Comparison of ENCODE assay signal across 9 cellular contexts in the genomic region with DNA sequence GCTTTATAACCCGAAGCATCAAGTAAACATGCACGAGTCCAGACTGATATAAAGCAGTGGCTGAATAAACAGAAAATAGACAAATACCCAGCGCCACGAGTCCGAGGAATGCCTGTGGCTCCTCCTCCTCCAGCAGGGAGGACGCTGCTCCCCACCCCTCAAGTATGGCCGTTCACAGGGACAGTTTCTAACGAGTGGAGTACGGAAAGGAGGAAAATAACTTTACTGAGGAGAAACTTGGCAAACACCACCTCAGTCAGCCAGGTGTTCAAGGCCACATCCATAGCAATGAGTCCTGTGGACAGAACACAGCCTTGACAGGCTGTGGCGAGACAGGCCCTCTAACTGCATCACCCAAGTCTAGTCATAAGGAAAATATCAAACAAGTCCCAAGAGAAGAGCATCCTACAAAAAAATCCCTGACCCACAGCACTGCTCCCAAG. TPM values are rescaled to one million over a fixed set of nuclear protein-coding genes. Genes with fewer than 3 reads are reported as not detected.
DNase-seq lines count a peak whose midpoint lies in the region; ATAC-seq, FAIRE-seq and TF ChIP-seq lines count a peak whose summit lies in the region.
"Had no signal": no experiment of that assay in that cellular context is flagged by ENCODE, and none has a peak within 500 bp of the region (broad histone marks: within the 10 kb centered on the region; RNA-seq: fewer than 3 reads in every experiment).

No MANE protein-coding gene starts in this region.

- H3K9me3 Mint-ChIP-seq in natural killer cell treated with Interleukin-12 subunit alpha and Interleukin-12 subunit beta and Interleukin-15 and Interleukin-18, amount 100 ng/mL, for 72 hours: no peaks in the 10 kb centered on the region
- H3K9me3 Mint-ChIP-seq in natural killer cell (no peaks in the 10 kb centered on the region), osteocyte (ENCODE audit: unreplicated experiment) (no peaks in the 10 kb centered on the region)

- ATAC-seq in natural killer cell treated with Interleukin-12 subunit alpha and Interleukin-12 subunit beta and Interleukin-15 and Interleukin-18, amount 100 ng/mL, for 72 hours: no peak
- ATAC-seq in natural killer cell: no peak
- ATAC-seq in GM18498 (IDR thresholded peaks at IDR 0.05; ENCODE audit: unreplicated experiment): no peak

- peak overlapping the region in 2 of 4 donors; percentile 1 to 4 for H3K4me3 ChIP-seq in esophagus muscularis mucosa

- no peaks in the 10 kb centered on the region for H3K27me3 ChIP-seq in esophagus muscularis mucosa

- WGBS in esophagus muscularis mucosa: 69% methylated on average over 10 of the region's 10 CpGs

- H3K36me3 ChIP-seq in esophagus muscularis mucosa: no peaks in the 10 kb centered on the region

- H3K4me1 Mint-ChIP-seq in natural killer cell treated with Interleukin-12 subunit alpha and Interleukin-12 subunit beta and Interleukin-15 and Interleukin-18, amount 100 ng/mL, for 72 hours (ENCODE audit: low read depth in 2 of 2): peaks cover 41 to 47% of the 10 kb centered on the region in 2 donors
- peaks cover 53 to 56% of the 10 kb centered on the region in 2 donors for H3K4me1 Mint-ChIP-seq in natural killer cell
- H3K4me1 Mint-ChIP-seq in osteocyte (ENCODE audit: unreplicated experiment): peaks cover 84% of the 10 kb centered on the region

- peak overlapping the region; percentile 58 for H3K4me3 Mint-ChIP-seq in natural killer cell treated with Interleukin-12 subunit alpha and Interleukin-12 subunit beta and Interleukin-15 and Interleukin-18, amount 100 ng/mL, for 72 hours
- H3K4me3 Mint-ChIP-seq in natural killer cell: no peak overlapping the region
- peak overlapping the region; percentile 43 for H3K4me3 Mint-ChIP-seq in osteocyte (ENCODE audit: unreplicated experiment)

- DNase-seq in natural killer cell treated with Interleukin-12 subunit alpha and Interleukin-12 subunit beta and Interleukin-15 and Interleukin-18, amount 100 ng/mL, for 72 hours (ENCODE audit: low spot score): no peak
- DNase-seq in natural killer cell (no peak), esophagus muscularis mucosa (ENCODE audit: extremely low spot score) (no peak), osteocyte (ENCODE audit: extremely low spot score, unreplicated experiment) (no peak), GM19239 (ENCODE audit: insufficient read length, low spot score) (no peak), NCI-H1092 treated with DMSO at 0.1 percent for 48 hours (lab: John Stamatoyannopoulos, UW) (no peak), cerebellar cortex (ENCODE audit: low spot score) (no peak)
- DNase-seq: NCI-H1105 treated with DMSO at 0.1 percent for 48 hours had no signal

- H3K36me3 Mint-ChIP-seq in natural killer cell treated with Interleukin-12 subunit alpha and Interleukin-12 subunit beta and Interleukin-15 and Interleukin-18, amount 100 ng/mL, for 72 hours: no peaks in the 10 kb centered on the region
- H3K36me3 Mint-ChIP-seq in natural killer cell (no peaks in the 10 kb centered on the region), osteocyte (ENCODE audit: unreplicated experiment) (peaks cover 2% of the 10 kb centered on the region)

- peaks cover 84 to 99% (median 95%) of the 10 kb centered on the region in 4 donors for H3K4me1 ChIP-seq in esophagus muscularis mucosa

- intact Hi-C loops in natural killer cell (cut with micrococcal nuclease): no loop called here
- intact Hi-C loops in esophagus muscularis mucosa (cut with DNase I): no loop called here

- H3K27me3 Mint-ChIP-seq in natural killer cell treated with Interleukin-12 subunit alpha and Interleukin-12 subunit beta and Interleukin-15 and Interleukin-18, amount 100 ng/mL, for 72 hours: no peaks in the 10 kb centered on the region
- no peaks in the 10 kb centered on the region for H3K27me3 Mint-ChIP-seq in natural killer cell (ENCODE audit: low read depth in 2 of 2)
- H3K27me3 Mint-ChIP-seq in osteocyte (ENCODE audit: unreplicated experiment): no peaks in the 10 kb centered on the region

- no peak for TF ChIP-seq POLR2A in esophagus muscularis mucosa (IDR thresholded peaks at IDR 0.05; ENCODE audit: low read depth)

- no peak for TF ChIP-seq EP300 in esophagus muscularis mucosa (IDR thresholded peaks at IDR 0.05)

- H3K9me3 ChIP-seq in esophagus muscularis mucosa: no peaks in the 10 kb centered on the region

- peak overlapping the region; percentile 40 to 50 for H3K27ac Mint-ChIP-seq in natural killer cell treated with Interleukin-12 subunit alpha and Interleukin-12 subunit beta and Interleukin-15 and Interleukin-18, amount 100 ng/mL, for 72 hours
- H3K27ac Mint-ChIP-seq in natural killer cell: peak overlapping the region in 1 of 2 donors; percentile 78
- H3K27ac Mint-ChIP-seq in osteocyte (ENCODE audit: unreplicated experiment): peak overlapping the region; percentile 97

- no peak for FAIRE-seq in GM19239 (lab: Jason Lieb, UNC)

- TF ChIP-seq CTCF in natural killer cell (IDR thresholded peaks at IDR 0.05) (no peak), esophagus muscularis mucosa (IDR thresholded peaks at IDR 0.05) (no peak), osteocyte (IDR thresholded peaks at IDR 0.05) (no peak)

- peak overlapping the region; percentile 81 to 90 (median 85) for H3K27ac ChIP-seq in esophagus muscularis mucosa (replicated peaks in 1 of 4)

RNA-seq across cellular contexts. Expression of a gene that starts 9.2 kb away (rescaled TPM):
- total RNA-seq in natural killer cell treated with Interleukin-12 subunit alpha and Interleukin-12 subunit beta and Interleukin-15 and Interleukin-18, amount 100 ng/mL, for 72 hours: 10 to 100 TPM; 28.5 to 43.9 TPM
- 10 to 100 TPM; 37.9 to 64.9 (median 45.2) TPM for total RNA-seq in natural killer cell
- total RNA-seq in esophagus muscularis mucosa: 10 to 100 TPM; 45.6 to 68.8 (median 54.3) TPM
- 53.6 and 53.7 TPM in 2 replicates for total RNA-seq in osteocyte

RNA-seq across cellular contexts. Expression of a gene that starts 25.5 kb away (rescaled TPM):
- total RNA-seq in natural killer cell treated with Interleukin-12 subunit alpha and Interleukin-12 subunit beta and Interleukin-15 and Interleukin-18, amount 100 ng/mL, for 72 hours: 1 to 10 TPM; 3.3 to 3.6 TPM
- total RNA-seq in natural killer cell (10 to 100 TPM in 2 of 3 donors, 1 to 10 TPM in 1; 7.9 to 17.7 (median 12.1) TPM), esophagus muscularis mucosa (10 to 100 TPM; 16.4 to 28.8 (median 23.4) TPM), osteocyte (10.6 and 12.4 TPM in 2 replicates)
